In the genomic region with DNA sequence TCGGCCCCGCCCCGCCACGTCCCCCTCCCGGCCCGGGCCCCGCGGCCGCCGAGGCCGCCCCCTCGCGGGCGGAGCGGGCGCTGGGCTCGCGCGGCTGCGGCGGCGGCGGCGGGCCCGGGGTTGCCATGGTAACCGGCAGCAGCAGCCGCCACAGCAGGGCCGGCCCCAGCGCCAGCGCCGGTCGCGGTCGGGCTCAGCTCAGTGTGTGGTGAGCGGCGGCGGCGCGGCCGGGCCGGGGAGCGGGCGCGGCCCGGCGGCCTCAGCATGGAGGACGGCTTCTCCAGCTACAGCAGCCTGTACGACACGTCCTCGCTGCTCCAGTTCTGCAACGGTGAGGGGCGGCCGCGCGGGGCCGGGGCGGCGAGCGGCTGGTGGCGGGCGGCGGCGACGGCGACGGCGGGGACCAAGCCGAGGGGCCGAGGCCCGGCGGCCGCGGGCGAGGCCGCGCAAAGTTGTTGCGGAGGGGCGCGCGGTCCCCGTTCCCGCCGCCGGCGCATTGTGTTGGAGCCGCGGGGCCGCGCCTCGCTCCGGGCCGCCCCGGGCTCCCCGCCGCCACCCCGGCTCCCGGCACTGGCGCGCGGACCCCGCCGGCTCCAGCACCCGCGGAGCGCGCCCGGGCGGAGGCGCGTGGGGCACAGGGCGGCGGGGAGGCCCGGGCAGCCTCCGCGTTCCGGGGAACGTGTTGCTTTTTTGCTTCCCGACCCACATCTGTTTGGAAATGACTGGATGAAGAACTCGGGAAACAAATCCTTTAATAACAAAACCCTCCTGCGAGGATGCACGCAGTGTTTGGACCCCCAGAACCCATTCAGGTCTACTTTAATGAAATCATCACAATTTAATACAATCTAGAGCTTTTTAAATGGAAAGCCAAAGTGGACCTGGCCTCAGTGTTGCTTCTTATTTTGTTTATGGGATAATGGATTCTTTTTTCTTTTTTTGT, we compare ENCODE assay signal across 1 cellular context.
TF ChIP-seq lines count a peak whose summit lies in the region.

TSS of gene EML1 (plus strand) at position 201 of the 943 bp plus-strand sequence. CDS start at position 265, 64 bp downstream.

TF ChIP-seq in SK-N-SH treated with all-trans-retinoic acid at 6 μM for 48 hours, 23 proteins besides CTCF, POLR2A, EP300 and RAD21 (continued from another document):
- TF ChIP-seq TSHZ2 (CRISPR knock-in tag; IDR thresholded peaks at IDR 0.05) (no peak), POU6F1 (CRISPR knock-in tag; IDR thresholded peaks at IDR 0.05; ENCODE audit: borderline replicate concordance, low read depth) (no peak), ZFP3 (CRISPR knock-in tag; IDR thresholded peaks at IDR 0.05) (no peak), CSDC2 (CRISPR knock-in tag; IDR thresholded peaks at IDR 0.05) (no peak), ISL1 (CRISPR knock-in tag; IDR thresholded peaks at IDR 0.05) (no peak)
